18 cellular contexts compared by ENCODE assay signal in the genomic region with DNA sequence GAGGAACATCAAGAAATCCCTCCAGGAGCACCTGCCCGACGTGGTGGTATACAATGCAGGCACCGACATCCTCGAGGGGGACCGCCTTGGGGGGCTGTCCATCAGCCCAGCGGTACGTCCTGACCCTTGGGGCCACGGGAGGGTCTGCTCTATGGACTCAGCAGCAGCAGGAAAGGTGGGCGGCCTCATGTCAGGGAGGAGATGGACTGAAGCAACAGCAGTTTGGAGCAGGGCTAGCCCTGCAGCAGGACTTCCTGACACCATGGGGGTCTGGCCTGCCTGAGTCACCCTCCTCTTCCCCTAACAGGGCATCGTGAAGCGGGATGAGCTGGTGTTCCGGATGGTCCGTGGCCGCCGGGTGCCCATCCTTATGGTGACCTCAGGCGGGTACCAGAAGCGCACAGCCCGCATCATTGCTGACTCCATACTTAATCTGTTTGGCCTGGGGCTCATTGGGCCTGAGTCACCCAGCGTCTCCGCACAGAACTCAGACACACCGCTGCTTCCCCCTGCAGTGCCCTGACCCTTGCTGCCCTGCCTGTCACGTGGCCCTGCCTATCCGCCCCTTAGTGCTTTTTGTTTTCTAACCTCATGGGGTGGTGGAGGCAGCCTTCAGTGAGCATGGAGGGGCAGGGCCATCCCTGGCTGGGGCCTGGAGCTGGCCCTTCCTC. TPM values are rescaled to one million over a fixed set of nuclear protein-coding genes. Genes with fewer than 3 reads are reported as not detected.
A peak's percentile ranks its signal among the peaks of the same experiment; 100 is the strongest.
DNase-seq lines count a peak whose midpoint lies in the region; ATAC-seq, FAIRE-seq and TF ChIP-seq lines count a peak whose summit lies in the region.
"Had no signal": no experiment of that assay in that cellular context is flagged by ENCODE, and none has a peak within 500 bp of the region (broad histone marks: within the 10 kb centered on the region; RNA-seq: fewer than 3 reads in every experiment).

No MANE protein-coding gene starts in this region.

- TF ChIP-seq CTCF in K562 (IDR thresholded peaks at IDR 0.05 in 2 of 3, conservative IDR thresholded peaks at IDR 0.05 in 1 of 3; ENCODE audit: insufficient read depth in 2 of 3, low read depth in 1 of 3, low read length in 3 of 3) (no peak), neural crest cell (conservative IDR thresholded peaks at IDR 0.05) (no peak), endodermal cell (conservative IDR thresholded peaks at IDR 0.05) (no peak)

- H3K9ac ChIP-seq in K562 (ENCODE audit: insufficient read depth in 1 of 2, low read depth in 2 of 2, low read length in 2 of 2) (peak overlapping the region in 1 of 2 experiments; percentile 63; a peak in 2 of 4 replicates), endodermal cell (ENCODE audit: extremely low read depth, low read length, poor library complexity, severe bottlenecking) (no peak overlapping the region)

- POLR2A ChIA-PET in K562 (lab: Yijun Ruan, JAX) = interaction anchor here (0.6 to 1.0 kb wide), 4 partner anchors 13 to 623 kb away, joined by 3 to 4 read pairs (median 3); no protein-coding TSS in a partner anchor

- no TSS peak for BruUV-seq in K562 (replicated peaks; lab: Mats Ljungman, UMichigan)

- in situ Hi-C loops in K562 (cut with MboI) = no loop called here

- H3K27ac ChIP-seq in K562 (ENCODE audit: extremely low read depth, low read depth, low read length) = no peak overlapping the region
- no peak overlapping the region for H3K27ac ChIP-seq in endodermal cell (ENCODE audit: low read depth, low read length)
- H3K27ac ChIP-seq: heart left ventricle, uterus had no signal

- no peak overlapping the region for H3K4me2 ChIP-seq in K562 (ENCODE audit: insufficient read depth, low read length)

- H3K4me1 ChIP-seq in K562 (replicated peaks in 1 of 2; ENCODE audit: control insufficient read depth in 2 of 2, insufficient read depth in 2 of 2, low read length in 2 of 2) = peaks cover 0 to 27% of the 10 kb centered on the region in 2 experiments; a peak in 2 of 5 replicates
- H3K4me1 ChIP-seq in endodermal cell (ENCODE audit: control insufficient read depth, insufficient read depth, low read length) = no peaks in the 10 kb centered on the region
- H3K4me1 ChIP-seq: uterus had no signal

- H3K36me3 Mint-ChIP-seq in neural crest cell (ENCODE audit: low read depth) (no peaks in the 10 kb centered on the region), endodermal cell (ENCODE audit: low read depth) (peaks cover 4% of the 10 kb centered on the region)

- no peaks in the 10 kb centered on the region for H3K79me2 ChIP-seq in K562 (ENCODE audit: control insufficient read depth, insufficient read depth, low read length)

- H3K27ac Mint-ChIP-seq in neural crest cell (ENCODE audit: unreplicated experiment) (peak overlapping the region; percentile 94), endodermal cell (no peak overlapping the region)
- H3K27ac Mint-ChIP-seq: activated naive CD4-positive, alpha-beta T cell treated with anti-CD3 and anti-CD28 coated beads for 36 hours; CD8-positive, alpha-beta memory T cell; stimulated activated naive CD8-positive, alpha-beta T cell treated with anti-CD3 and anti-CD28 coated beads, Interleukin-15, Interleukin-2, amounts not matched to agents 100 ng/mL and 50 ng/mL, for 24 hours had no signal

- ATAC-seq in K562 = peak; percentile 31
- no peak for ATAC-seq in GM21526 (IDR thresholded peaks at IDR 0.05; ENCODE audit: low FRiP score, unreplicated experiment)
- ATAC-seq: heart left ventricle had no signal

- TF ChIP-seq EP300 in K562 (IDR thresholded peaks at IDR 0.05; ENCODE audit: low read length) = no peak

- no peak for TF ChIP-seq POLR2A in K562 (conservative IDR thresholded peaks at IDR 0.05)

- no peak overlapping the region for H3K4me3 ChIP-seq in K562
- H3K4me3 ChIP-seq in endodermal cell (ENCODE audit: low read length) = no peak overlapping the region
- H3K4me3 ChIP-seq: heart left ventricle, uterus had no signal

- intact Hi-C loops in K562 (cut with micrococcal nuclease) = no loop called here

- H3K9me1 ChIP-seq in K562 (ENCODE audit: control insufficient read depth, insufficient read depth, low read length) = no peaks in the 10 kb centered on the region

- H3K27me3 Mint-ChIP-seq in neural crest cell (ENCODE audit: low read depth) (no peaks in the 10 kb centered on the region), endodermal cell (ENCODE audit: insufficient read depth) (no peaks in the 10 kb centered on the region)
- H3K27me3 Mint-ChIP-seq: brain; CD8-positive, alpha-beta memory T cell; stimulated activated naive CD8-positive, alpha-beta T cell treated with anti-CD3 and anti-CD28 coated beads, Interleukin-15, Interleukin-2, amounts not matched to agents 100 ng/mL and 50 ng/mL, for 24 hours had no signal

- FAIRE-seq in K562 (lab: Jason Lieb, UNC) = no peak

- no peaks in the 10 kb centered on the region for H3K9me3 Mint-ChIP-seq in neural crest cell
- no peaks in the 10 kb centered on the region for H3K9me3 Mint-ChIP-seq in endodermal cell
- H3K9me3 Mint-ChIP-seq: activated naive CD4-positive, alpha-beta T cell treated with anti-CD3 and anti-CD28 coated beads for 36 hours; CD8-positive, alpha-beta memory T cell; stimulated activated naive CD8-positive, alpha-beta T cell treated with anti-CD3 and anti-CD28 coated beads, Interleukin-15, Interleukin-2, amounts not matched to agents 100 ng/mL and 50 ng/mL, for 24 hours had no signal

- H3K36me3 ChIP-seq in K562 (ENCODE audit: control insufficient read depth, insufficient read depth, low read length) = no peaks in the 10 kb centered on the region
- no peaks in the 10 kb centered on the region for H3K36me3 ChIP-seq in endodermal cell (ENCODE audit: control insufficient read depth, insufficient read depth, low read length)
- H3K36me3 ChIP-seq: uterus had no signal

- H3K27me3 ChIP-seq in K562 (ENCODE audit: control insufficient read depth in 2 of 2, insufficient read depth in 2 of 2, low read length in 2 of 2) = peaks cover 0 to 7% of the 10 kb centered on the region in 2 experiments; a peak in 2 of 5 replicates
- no peaks in the 10 kb centered on the region for H3K27me3 ChIP-seq in endodermal cell (ENCODE audit: control insufficient read depth, insufficient read depth, low read length, poor library complexity, severe bottlenecking)
- H3K27me3 ChIP-seq: heart left ventricle, uterus had no signal

- H3K4me1 Mint-ChIP-seq in neural crest cell = peaks cover 25% of the 10 kb centered on the region
- peaks cover 2% of the 10 kb centered on the region for H3K4me1 Mint-ChIP-seq in endodermal cell
- H3K4me1 Mint-ChIP-seq: CD8-positive, alpha-beta memory T cell had no signal

- H2AFZ ChIP-seq in K562 (ENCODE audit: low read depth, low read length) = no peak overlapping the region

- no peak for TF ChIP-seq RAD21 in K562 (CRISPR knock-in tag; conservative IDR thresholded peaks at IDR 0.05 in 1 of 2, IDR thresholded peaks at IDR 0.05 in 1 of 2)

- H3K4me3 Mint-ChIP-seq in neural crest cell (no peak overlapping the region), endodermal cell (no peak overlapping the region)
- H3K4me3 Mint-ChIP-seq: activated naive CD4-positive, alpha-beta T cell treated with anti-CD3 and anti-CD28 coated beads for 36 hours; brain; CD8-positive, alpha-beta memory T cell; stimulated activated naive CD8-positive, alpha-beta T cell treated with anti-CD3 and anti-CD28 coated beads, Interleukin-15, Interleukin-2, amounts not matched to agents 100 ng/mL and 50 ng/mL, for 24 hours had no signal

- DNase-seq in EH (ENCODE audit: low read depth) (peak; percentile 87), M059J (ENCODE audit: low read depth) (peak; percentile 93), K562 (ENCODE audit: extremely low read depth in 1 of 4, low spot score in 3 of 4) (peak in 1 of 4 experiments; percentile 20), neural crest cell (ENCODE audit: low read depth, low spot score) (no peak), DMS153 treated with DMSO at 0.1 percent for 48 hours (lab: John Stamatoyannopoulos, UW; ENCODE audit: unreplicated experiment) (no peak), endodermal cell (no peak)
- no peak for DNase-seq in stimulated activated CD4-positive, alpha-beta T cell treated with anti-CD3 and anti-CD28 coated beads, Interleukin-1b, Interleukin-23, amount 100 ng/mL, for 48 hours
- DNase-seq: activated CD4-positive, alpha-beta T cell treated with anti-CD3 and anti-CD28 coated beads, Interleukin-2, amount 50 U/mL, for 1 hour; activated naive CD4-positive, alpha-beta T cell treated with anti-CD3 and anti-CD28 coated beads for 36 hours; NCI-H1048; NCI-H2081; NCI-H524 treated with DMSO at 0.1 percent for 48 hours; uterus had no signal

- WGBS in K562 (ENCODE audit: insufficient coverage, low coverage, missing lambda C conversion rate) = 16% methylated on average over 23 of the region's 23 CpGs
- WGBS in endodermal cell (ENCODE audit: insufficient coverage in 1 of 2, insufficient read length in 1 of 2), 2 experiments = 88 to 90% methylated on average over 10 to 23 of the region's 23 CpGs

- H3K9me3 ChIP-seq in K562 (replicated peaks; ENCODE audit: control insufficient read depth, insufficient read depth, low read depth, low read length) (no peaks in the 10 kb centered on the region), endodermal cell (ENCODE audit: control insufficient read depth, low read length) (no peaks in the 10 kb centered on the region)
- H3K9me3 ChIP-seq: heart left ventricle, uterus had no signal

- H4K20me1 ChIP-seq in K562 (replicated peaks; ENCODE audit: control insufficient read depth, insufficient read depth, low read length) = peaks cover 4% of the 10 kb centered on the region

- CTCF ChIA-PET in K562 (lab: Yijun Ruan, JAX; ENCODE audit: low intra/inter-chr PET ratio) = no interaction called here

RNA-seq across cellular contexts. Expression of gene HDAC11, which starts 24.2 kb away (rescaled TPM):
- total RNA-seq in M059J (2014; rRNA removed; shearing (Covaris generic)) = 4.6 and 5.5 TPM in 2 replicates
- 2.7 and 8.1 TPM in 2 replicates for total RNA-seq in K562 (2011; cell fraction: chromatin; rRNA removed; ENCODE audit: low replicate concordance)
- total RNA-seq in K562 (2011; cell fraction: nucleolus; rRNA removed) = 7.7 and 8.8 TPM in 2 replicates
- total RNA-seq in K562 (2011; cell fraction: nucleoplasm; rRNA removed) = 5.1 and 6.9 TPM in 2 replicates
- total RNA-seq in K562 (2014; rRNA removed) = 4.1 and 8.2 TPM in 2 replicates
- 2.5 and 3.1 TPM in 2 replicates for total RNA-seq in K562 (2014; rRNA removed; fragmentation: Illumina TruSeq; extraction: Trizol)
- 4.6 TPM in 2 replicates for total RNA-seq in K562 (2015; rRNA removed; fragmentation: Illumina TruSeq; extraction: Trizol)
- 4.6 and 6.0 TPM in 2 replicates for total RNA-seq in K562 (2021)
- 4.6 and 6.4 TPM in 2 replicates for polyA plus RNA-seq in K562 (2011; rRNA removed)
- 6.6 and 7.2 TPM in 2 replicates for polyA plus RNA-seq in K562 (2011; cell fraction: cytosol; rRNA removed)
- polyA plus RNA-seq in K562 (2011; cell fraction: nucleus; rRNA removed) = 4.0 and 4.1 TPM in 2 replicates
- polyA plus RNA-seq in K562 (2012) = 6.2 and 9.2 TPM in 2 replicates
- polyA plus RNA-seq in K562 (2014; fragmentation: Illumina TruSeq; extraction: Trizol) = 4.5 and 4.9 TPM in 2 replicates
- polyA plus RNA-seq in K562 (2014; fragmentation: Nextera tagmentation; extraction: Ambion mirVana) = 1 to 10 TPM in 1 of 2 experiments, under 1 TPM in 1; 0.60 to 1.2 TPM
- polyA plus RNA-seq in K562 (2014; rRNA removed) = 5.0 and 7.9 TPM in 2 replicates
- polyA minus RNA-seq in K562 (2011; rRNA and poly(A)+ RNA removed) = 3.7 and 4.3 TPM in 2 replicates
- polyA minus RNA-seq in K562 (2011; cell fraction: cytosol; rRNA and poly(A)+ RNA removed) = 2.7 and 3.1 TPM in 2 replicates
- polyA minus RNA-seq in K562 (2011; cell fraction: nucleus; rRNA and poly(A)+ RNA removed) = 2.4 and 4.4 TPM in 2 replicates
- total RNA-seq in neural crest cell = 12.6 and 14.0 TPM in 2 replicates
- 10 to 100 TPM; 17.0 to 17.1 TPM for total RNA-seq in endodermal cell
- 14.4 TPM for polyA plus RNA-seq in endodermal cell (2013, experiment 1 of 2)
- 16.7 TPM for polyA plus RNA-seq in endodermal cell (2013, experiment 2 of 2)

RNA-seq across cellular contexts. Expression of gene FBLN2, which starts 44.6 kb away (rescaled TPM):
- 0.30 and 1.2 TPM in 2 replicates for total RNA-seq in M059J (2014; rRNA removed; shearing (Covaris generic))
- 0.32 and 0.72 TPM in 2 replicates for total RNA-seq in K562 (2011; cell fraction: chromatin; rRNA removed; ENCODE audit: low replicate concordance)
- total RNA-seq in K562 (2011; cell fraction: nucleolus; rRNA removed) = 0.53 and 1.5 TPM in 2 replicates
- 0.15 and 0.23 TPM in 2 replicates for total RNA-seq in K562 (2011; cell fraction: nucleoplasm; rRNA removed)
- not detected in 2 replicates for total RNA-seq in K562 (2014; rRNA removed)
- total RNA-seq in K562 (2014; rRNA removed; fragmentation: Illumina TruSeq; extraction: Trizol) = not detected in 2 replicates
- not detected in 2 replicates for total RNA-seq in K562 (2015; rRNA removed; fragmentation: Illumina TruSeq; extraction: Trizol)
- 0.04 and 0.13 TPM in 2 replicates for total RNA-seq in K562 (2021)
- polyA plus RNA-seq in K562 (2011; rRNA removed) = 0.10 and 0.14 TPM in 2 replicates
- polyA plus RNA-seq in K562 (2011; cell fraction: cytosol; rRNA removed) = 0.18 and 0.64 TPM in 2 replicates
- 0.11 and 0.82 TPM in 2 replicates for polyA plus RNA-seq in K562 (2011; cell fraction: nucleus; rRNA removed)
- polyA plus RNA-seq in K562 (2012) = 0.04 and 0.08 TPM in 2 replicates
- not detected in 2 replicates for polyA plus RNA-seq in K562 (2014; fragmentation: Illumina TruSeq; extraction: Trizol)
- not detected for polyA plus RNA-seq in K562 (2014; fragmentation: Nextera tagmentation; extraction: Ambion mirVana)
- 0.03 TPM in 1 of 2 replicates, not detected in the other for polyA plus RNA-seq in K562 (2014; rRNA removed)
- polyA minus RNA-seq in K562 (2011; rRNA and poly(A)+ RNA removed) = 0.21 TPM in 1 of 2 replicates, not detected in the other
- polyA minus RNA-seq in K562 (2011; cell fraction: cytosol; rRNA and poly(A)+ RNA removed) = 0.19 TPM in 1 of 2 replicates, not detected in the other
- 0.11 and 0.13 TPM in 2 replicates for polyA minus RNA-seq in K562 (2011; cell fraction: nucleus; rRNA and poly(A)+ RNA removed)
- 4.9 and 6.3 TPM in 2 replicates for total RNA-seq in neural crest cell
- 100 to 1,000 TPM in 1 of 2 donors, 10 to 100 TPM in 1; 86.1 to 136 TPM for total RNA-seq in endodermal cell
- 68.2 TPM for polyA plus RNA-seq in endodermal cell (2013, experiment 1 of 2)
- polyA plus RNA-seq in endodermal cell (2013, experiment 2 of 2) = 78.4 TPM
- total RNA-seq: activated naive CD4-positive, alpha-beta T cell treated with anti-CD3 and anti-CD28 coated beads for 36 hours had no signal

Comparison
In these comparisons a context has a peak if more than half of its experiments do, and no peak if none do; other contexts are left out.
1. DNase-seq: peak in EH (single experiment) and M059J (single experiment); none in neural crest cell (single experiment), DMS153 treated with DMSO at 0.1 percent for 48 hours (single experiment), endodermal cell (single experiment) and stimulated activated CD4-positive, alpha-beta T cell treated with anti-CD3 and anti-CD28 coated beads, Interleukin-1b, Interleukin-23, amount 100 ng/mL, for 48 hours (single experiment).
2. RNA of gene FBLN2, which starts 44.6 kb away (total RNA-seq): 86.1 to 136 TPM in endodermal cell; 4.9 to 6.3 TPM in neural crest cell, 0.30 to 1.2 TPM in M059J and 0.04 to 1.5 TPM in K562; every median in the first group is over 10 times any median in the second.